ENCODE assay signal across 9 cellular contexts in the genomic region with DNA sequence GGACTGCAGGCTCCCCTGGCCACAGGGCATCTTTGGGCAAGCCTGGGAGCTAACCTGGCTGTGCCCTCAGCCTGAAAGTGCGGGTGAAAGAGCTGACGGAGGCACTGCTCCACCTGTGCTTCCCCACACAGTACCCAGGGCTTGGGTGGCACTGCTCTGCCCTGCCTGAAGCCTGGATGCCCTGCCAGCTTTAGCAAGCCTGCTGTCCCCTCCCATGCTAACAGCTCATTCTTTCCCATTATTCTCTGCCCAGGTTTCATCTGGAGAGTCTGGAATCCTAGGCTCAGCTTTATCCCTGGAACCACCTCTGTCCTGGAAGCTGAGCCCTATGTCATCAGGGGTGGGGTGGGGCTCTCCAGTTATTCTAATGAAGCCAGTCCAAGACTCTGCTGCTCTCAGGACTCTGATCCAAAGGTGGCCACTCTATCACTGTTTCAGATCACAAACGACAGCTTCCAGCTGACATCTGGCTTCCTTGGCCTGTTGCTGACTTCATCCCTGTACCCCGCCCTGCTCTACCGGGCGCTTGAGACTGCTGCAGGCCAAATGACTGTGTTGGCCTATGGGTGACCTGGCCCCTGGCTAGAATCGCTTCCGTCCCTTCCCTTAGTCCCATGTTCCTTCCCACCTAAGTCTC. TPM values are rescaled to one million over a fixed set of nuclear protein-coding genes. Genes with fewer than 3 reads are reported as not detected.
DNase-seq lines count a peak whose midpoint lies in the region; TF ChIP-seq lines count a peak whose summit lies in the region.
"Had no signal": no experiment of that assay in that cellular context is flagged by ENCODE, and none has a peak within 500 bp of the region (broad histone marks: within the 10 kb centered on the region; RNA-seq: fewer than 3 reads in every experiment).

No MANE protein-coding gene starts in this region.

- H3K27ac ChIP-seq in vagina, result peak overlapping the region; percentile 92

- TF ChIP-seq POLR2A in vagina (IDR thresholded peaks at IDR 0.05), result no peak

- no peaks in the 10 kb centered on the region for H3K27me3 Mint-ChIP-seq in activated naive CD4-positive, alpha-beta T cell treated with anti-CD3 and anti-CD28 coated beads for 36 hours (ENCODE audit: low read depth)
- H3K27me3 Mint-ChIP-seq in dendritic cell treated with granulocyte-macrophage colony-stimulating factor and Interleukin-4, amounts not matched to agents 40 ng/mL and 50 ng/mL, for 4 days, result peaks cover 74% of the 10 kb centered on the region
- no peaks in the 10 kb centered on the region for H3K27me3 Mint-ChIP-seq in mesothelial cell of epicardium (ENCODE audit: low read depth)
- H3K27me3 Mint-ChIP-seq: B cell had no signal

- intact Hi-C loops in activated naive CD4-positive, alpha-beta T cell treated with anti-CD3 and anti-CD28 coated beads for 36 hours (cut with micrococcal nuclease), result no loop called here
- intact Hi-C loops in dendritic cell treated with granulocyte-macrophage colony-stimulating factor and Interleukin-4, amounts not matched to agents 40 ng/mL and 50 ng/mL, for 4 days (cut with micrococcal nuclease), result no loop called here
- intact Hi-C loops in vagina (cut with DNase I), result no loop called here

- no peaks in the 10 kb centered on the region for H3K27me3 ChIP-seq in vagina

- H3K4me1 ChIP-seq in vagina, result peaks cover 70% of the 10 kb centered on the region

- H3K9me3 Mint-ChIP-seq in activated naive CD4-positive, alpha-beta T cell treated with anti-CD3 and anti-CD28 coated beads for 36 hours, result no peaks in the 10 kb centered on the region
- no peaks in the 10 kb centered on the region for H3K9me3 Mint-ChIP-seq in dendritic cell treated with granulocyte-macrophage colony-stimulating factor and Interleukin-4, amounts not matched to agents 40 ng/mL and 50 ng/mL, for 4 days
- H3K9me3 Mint-ChIP-seq in mesothelial cell of epicardium, result no peaks in the 10 kb centered on the region

- H3K27ac Mint-ChIP-seq in activated naive CD4-positive, alpha-beta T cell treated with anti-CD3 and anti-CD28 coated beads for 36 hours, result peak overlapping the region; percentile 19
- H3K27ac Mint-ChIP-seq in dendritic cell treated with granulocyte-macrophage colony-stimulating factor and Interleukin-4, amounts not matched to agents 40 ng/mL and 50 ng/mL, for 4 days, result peak overlapping the region; percentile 38
- peak overlapping the region; percentile 96 for H3K27ac Mint-ChIP-seq in mesothelial cell of epicardium

- H3K9me3 ChIP-seq in vagina, result no peaks in the 10 kb centered on the region

- CTCF ChIA-PET in activated naive CD4-positive, alpha-beta T cell treated with anti-CD3 and anti-CD28 coated beads for 36 hours (lab: Charles Lee), result interaction anchor here (1.2 kb wide), 1 partner anchor 20 kb away, joined by 3 read pairs; no protein-coding TSS in a partner anchor

- H3K4me1 Mint-ChIP-seq in activated naive CD4-positive, alpha-beta T cell treated with anti-CD3 and anti-CD28 coated beads for 36 hours (ENCODE audit: low read depth), result peaks cover 36% of the 10 kb centered on the region
- H3K4me1 Mint-ChIP-seq in dendritic cell treated with granulocyte-macrophage colony-stimulating factor and Interleukin-4, amounts not matched to agents 40 ng/mL and 50 ng/mL, for 4 days (ENCODE audit: low read depth), result peaks cover 78% of the 10 kb centered on the region
- peaks cover 68% of the 10 kb centered on the region for H3K4me1 Mint-ChIP-seq in mesothelial cell of epicardium

- TF ChIP-seq CTCF in mesothelial cell of epicardium (IDR thresholded peaks at IDR 0.05; ENCODE audit: unreplicated experiment), result no peak
- no peak for TF ChIP-seq CTCF in vagina (IDR thresholded peaks at IDR 0.05)

- DNase-seq in activated naive CD4-positive, alpha-beta T cell treated with anti-CD3 and anti-CD28 coated beads for 36 hours, result no peak
- no peak for DNase-seq in activated naive CD4-positive, alpha-beta T cell treated with Interleukin-2 at 50 U/mL for 16 hours
- DNase-seq in mesothelial cell of epicardium (ENCODE audit: low spot score in 2 of 2, unreplicated experiment in 2 of 2) (no peak), vagina (ENCODE audit: extremely low spot score in 2 of 2) (peak in 1 of 2 donors; percentile 93), SHP77 (lab: John Stamatoyannopoulos, UW) (no peak), putamen (ENCODE audit: low spot score) (no peak), NCI-H2171 (lab: John Stamatoyannopoulos, UW) (no peak)

- H3K36me3 ChIP-seq in vagina, result peaks cover 0 to 15% of the 10 kb centered on the region in 2 donors

- peaks cover 29% of the 10 kb centered on the region for H3K36me3 Mint-ChIP-seq in activated naive CD4-positive, alpha-beta T cell treated with anti-CD3 and anti-CD28 coated beads for 36 hours (ENCODE audit: low read depth)
- peaks cover 60% of the 10 kb centered on the region for H3K36me3 Mint-ChIP-seq in dendritic cell treated with granulocyte-macrophage colony-stimulating factor and Interleukin-4, amounts not matched to agents 40 ng/mL and 50 ng/mL, for 4 days (ENCODE audit: low read depth)
- peaks cover 8% of the 10 kb centered on the region for H3K36me3 Mint-ChIP-seq in mesothelial cell of epicardium

- no peak overlapping the region for H3K4me3 ChIP-seq in vagina

- H3K4me3 Mint-ChIP-seq in activated naive CD4-positive, alpha-beta T cell treated with anti-CD3 and anti-CD28 coated beads for 36 hours, result no peak overlapping the region
- no peak overlapping the region for H3K4me3 Mint-ChIP-seq in dendritic cell treated with granulocyte-macrophage colony-stimulating factor and Interleukin-4, amounts not matched to agents 40 ng/mL and 50 ng/mL, for 4 days
- H3K4me3 Mint-ChIP-seq in mesothelial cell of epicardium, result no peak overlapping the region
- H3K4me3 Mint-ChIP-seq: B cell had no signal

RNA-seq across cellular contexts. Expression of a gene that starts 29.3 kb away (rescaled TPM):
- total RNA-seq in activated naive CD4-positive, alpha-beta T cell treated with anti-CD3 and anti-CD28 coated beads for 36 hours, result 10 to 100 TPM; 14.8 TPM
- 97.9 to 99.3 TPM (median 98.9 TPM) in 3 replicates for total RNA-seq in mesothelial cell of epicardium
- total RNA-seq in vagina, result 33.1 TPM

RNA-seq across cellular contexts. Expression of a gene that starts 42.4 kb away (rescaled TPM):
- 10 to 100 TPM; 22.7 to 24.7 TPM for total RNA-seq in activated naive CD4-positive, alpha-beta T cell treated with anti-CD3 and anti-CD28 coated beads for 36 hours
- total RNA-seq in mesothelial cell of epicardium (17.3 to 24.8 TPM (median 24.5 TPM) in 3 replicates), vagina (24.3 TPM)

RNA-seq across cellular contexts. Expression of a gene that starts 54.3 kb away (rescaled TPM):
- total RNA-seq in activated naive CD4-positive, alpha-beta T cell treated with anti-CD3 and anti-CD28 coated beads for 36 hours, result 10 to 100 TPM; 31.1 to 34.1 TPM
- total RNA-seq in mesothelial cell of epicardium (63.8 to 74.5 TPM (median 71.2 TPM) in 3 replicates), vagina (43.0 TPM)

RNA-seq across cellular contexts. Expression of a gene that starts 59.1 kb away (rescaled TPM):
- under 1 TPM; 0.14 to 0.30 TPM for total RNA-seq in activated naive CD4-positive, alpha-beta T cell treated with anti-CD3 and anti-CD28 coated beads for 36 hours
- total RNA-seq in mesothelial cell of epicardium (0.20 to 0.23 TPM (median 0.22 TPM) in 3 replicates), vagina (3.7 TPM)

Comparison
In these comparisons a context has a peak if more than half of its experiments do, and no peak if none do; other contexts are left out.
1. H3K27ac Mint-ChIP-seq: peak in every context shown above with its lines; median percentile 96 in mesothelial cell of epicardium; 38 in dendritic cell treated with granulocyte-macrophage colony-stimulating factor and Interleukin-4, amounts not matched to agents 40 ng/mL and 50 ng/mL, for 4 days; 19 in activated naive CD4-positive, alpha-beta T cell treated with anti-CD3 and anti-CD28 coated beads for 36 hours.